In genomic region chr12:107225626-107226025, GRCh38 we compare ENCODE assay signal across 1 cellular context.
TF ChIP-seq lines count a peak whose summit lies in the region.

No MANE protein-coding gene starts in this region.

TF ChIP-seq in HCT116, 20 proteins besides CTCF, POLR2A, EP300 and RAD21 (continued from another document):
- TF ChIP-seq, protein P1, sequence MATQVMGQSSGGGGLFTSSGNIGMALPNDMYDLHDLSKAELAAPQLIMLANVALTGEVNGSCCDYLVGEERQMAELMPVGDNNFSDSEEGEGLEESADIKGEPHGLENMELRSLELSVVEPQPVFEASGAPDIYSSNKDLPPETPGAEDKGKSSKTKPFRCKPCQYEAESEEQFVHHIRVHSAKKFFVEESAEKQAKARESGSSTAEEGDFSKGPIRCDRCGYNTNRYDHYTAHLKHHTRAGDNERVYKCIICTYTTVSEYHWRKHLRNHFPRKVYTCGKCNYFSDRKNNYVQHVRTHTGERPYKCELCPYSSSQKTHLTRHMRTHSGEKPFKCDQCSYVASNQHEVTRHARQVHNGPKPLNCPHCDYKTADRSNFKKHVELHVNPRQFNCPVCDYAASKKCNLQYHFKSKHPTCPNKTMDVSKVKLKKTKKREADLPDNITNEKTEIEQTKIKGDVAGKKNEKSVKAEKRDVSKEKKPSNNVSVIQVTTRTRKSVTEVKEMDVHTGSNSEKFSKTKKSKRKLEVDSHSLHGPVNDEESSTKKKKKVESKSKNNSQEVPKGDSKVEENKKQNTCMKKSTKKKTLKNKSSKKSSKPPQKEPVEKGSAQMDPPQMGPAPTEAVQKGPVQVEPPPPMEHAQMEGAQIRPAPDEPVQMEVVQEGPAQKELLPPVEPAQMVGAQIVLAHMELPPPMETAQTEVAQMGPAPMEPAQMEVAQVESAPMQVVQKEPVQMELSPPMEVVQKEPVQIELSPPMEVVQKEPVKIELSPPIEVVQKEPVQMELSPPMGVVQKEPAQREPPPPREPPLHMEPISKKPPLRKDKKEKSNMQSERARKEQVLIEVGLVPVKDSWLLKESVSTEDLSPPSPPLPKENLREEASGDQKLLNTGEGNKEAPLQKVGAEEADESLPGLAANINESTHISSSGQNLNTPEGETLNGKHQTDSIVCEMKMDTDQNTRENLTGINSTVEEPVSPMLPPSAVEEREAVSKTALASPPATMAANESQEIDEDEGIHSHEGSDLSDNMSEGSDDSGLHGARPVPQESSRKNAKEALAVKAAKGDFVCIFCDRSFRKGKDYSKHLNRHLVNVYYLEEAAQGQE (IDR thresholded peaks at IDR 0.05; ENCODE audit: low read depth) = no peak
- TF ChIP-seq ZNF274 (IDR thresholded peaks at IDR 0.05; ENCODE audit: low read depth, low read length) (no peak), POLR2AphosphoS5 (IDR thresholded peaks at IDR 0.05; ENCODE audit: low read depth, low read length) (no peak), TCF7L2 (IDR thresholded peaks at IDR 0.05; ENCODE audit: borderline replicate concordance, extremely low read depth, insufficient read depth, insufficient read length) (no peak), ELF1 (IDR thresholded peaks at IDR 0.05; ENCODE audit: borderline replicate concordance, low read depth) (no peak), JUND (IDR thresholded peaks at IDR 0.05) (no peak), CEBPB (IDR thresholded peaks at IDR 0.05; ENCODE audit: low read depth) (no peak), YY1 (IDR thresholded peaks at IDR 0.05; ENCODE audit: extremely low read depth, insufficient replicate concordance, low read depth, low read length) (no peak), EZH2phosphoT487 (IDR thresholded peaks at IDR 0.05; ENCODE audit: borderline replicate concordance) (no peak), EGR1 (IDR thresholded peaks at IDR 0.05; ENCODE audit: low read depth) (no peak), SRF (IDR thresholded peaks at IDR 0.05; ENCODE audit: low read depth) (no peak), SP1 (IDR thresholded peaks at IDR 0.05; ENCODE audit: low read depth) (no peak)
- TF ChIP-seq, protein P2, sequence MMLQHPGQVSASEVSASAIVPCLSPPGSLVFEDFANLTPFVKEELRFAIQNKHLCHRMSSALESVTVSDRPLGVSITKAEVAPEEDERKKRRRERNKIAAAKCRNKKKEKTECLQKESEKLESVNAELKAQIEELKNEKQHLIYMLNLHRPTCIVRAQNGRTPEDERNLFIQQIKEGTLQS (IDR thresholded peaks at IDR 0.05) = no peak
